Comparison of ENCODE assay signal across 24 cellular contexts in the genomic region with DNA sequence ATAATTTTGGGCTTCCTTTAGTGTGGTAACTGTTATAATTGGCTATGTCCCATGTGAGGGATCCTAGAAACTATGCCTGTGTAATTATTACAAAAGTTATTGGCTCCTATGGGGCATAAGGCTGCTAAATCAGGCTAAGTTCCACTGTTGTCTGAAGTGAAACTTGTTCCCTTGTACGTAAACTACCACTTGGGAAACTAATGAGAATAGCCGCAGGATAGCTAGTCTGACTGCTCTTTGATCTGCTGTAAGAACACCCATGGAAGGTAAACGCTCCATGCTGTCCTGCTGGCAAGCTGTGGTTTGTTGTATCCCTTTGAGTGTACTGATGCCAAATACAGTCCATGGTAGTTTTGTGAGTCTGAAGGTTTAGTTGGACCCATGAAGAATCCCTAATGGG. TPM values are rescaled to one million over a fixed set of nuclear protein-coding genes. Genes with fewer than 3 reads are reported as not detected.
DNase-seq lines count a peak whose midpoint lies in the region; ATAC-seq, FAIRE-seq and TF ChIP-seq lines count a peak whose summit lies in the region.
"Had no signal": no experiment of that assay in that cellular context is flagged by ENCODE, and none has a peak within 500 bp of the region (broad histone marks: within the 10 kb centered on the region; RNA-seq: fewer than 3 reads in every experiment).

No MANE protein-coding gene starts in this region.

- TF ChIP-seq RAD21 in liver (IDR thresholded peaks at IDR 0.05) = peak in 1 of 2 donors; percentile 29

- no peaks in the 10 kb centered on the region for H3K27me3 ChIP-seq in endothelial cell of umbilical vein (ENCODE audit: control insufficient read depth in 2 of 2, insufficient read depth in 2 of 2, low read length in 2 of 2)
- no peaks in the 10 kb centered on the region for H3K27me3 ChIP-seq in keratinocyte (ENCODE audit: control insufficient read depth, extremely low read depth, insufficient read depth, low read length)
- H3K27me3 ChIP-seq in liver (ENCODE audit: control insufficient read depth in 4 of 4, insufficient read depth in 4 of 4, low read length in 3 of 4) = no peaks in the 10 kb centered on the region
- H3K27me3 ChIP-seq in psoas muscle (ENCODE audit: insufficient read depth in 3 of 3, low read length in 2 of 3) = peaks cover 0 to under 1% (median 0%) of the 10 kb centered on the region in 3 donors

- no peak for TF ChIP-seq POLR2A in endothelial cell of umbilical vein (IDR thresholded peaks at IDR 0.05; ENCODE audit: low read depth, low read length)

- no peak overlapping the region for H2AFZ ChIP-seq in endothelial cell of umbilical vein (ENCODE audit: low read depth, low read length)
- peak overlapping the region; percentile 12 for H2AFZ ChIP-seq in keratinocyte (ENCODE audit: control insufficient read depth, low read length)

- H3K9me1 ChIP-seq in endothelial cell of umbilical vein (replicated peaks; ENCODE audit: control insufficient read depth, extremely low read depth, insufficient read depth, low read length) (no peaks in the 10 kb centered on the region), keratinocyte (ENCODE audit: control insufficient read depth, extremely low read depth, insufficient read depth, low read length) (no peaks in the 10 kb centered on the region)

- no peak for TF ChIP-seq CTCF in endothelial cell of umbilical vein (IDR thresholded peaks at IDR 0.05; ENCODE audit: extremely low read depth in 1 of 2, insufficient read depth in 1 of 2, low read depth in 1 of 2, low read length in 2 of 2)
- no peak for TF ChIP-seq CTCF in keratinocyte (optimal IDR thresholded peaks at IDR 0.05 in 1 of 3, IDR thresholded peaks at IDR 0.05 in 1 of 3, conservative IDR thresholded peaks at IDR 0.05 in 1 of 3; ENCODE audit: extremely low read depth in 1 of 3, insufficient read depth in 2 of 3, low read length in 3 of 3)
- no peak for TF ChIP-seq CTCF in liver (IDR thresholded peaks at IDR 0.05; ENCODE audit: low read depth, low read length, missing input control)
- TF ChIP-seq CTCF in activated CD8-positive, alpha-beta T cell treated with anti-CD3 and anti-CD28 coated beads for 36 hours (IDR thresholded peaks at IDR 0.05) = no peak
- TF ChIP-seq CTCF in psoas muscle (IDR thresholded peaks at IDR 0.05) = no peak

- H3K9ac ChIP-seq in endothelial cell of umbilical vein (replicated peaks; ENCODE audit: extremely low read depth, insufficient read depth, low read length) = no peak overlapping the region
- no peak overlapping the region for H3K9ac ChIP-seq in keratinocyte (ENCODE audit: control insufficient read depth, extremely low read depth, insufficient read depth, low read length)
- no peak overlapping the region for H3K9ac ChIP-seq in liver (ENCODE audit: low read depth in 1 of 2, low read length in 2 of 2)

- no peaks in the 10 kb centered on the region for H3K4me1 Mint-ChIP-seq in activated CD8-positive, alpha-beta T cell treated with anti-CD3 and anti-CD28 coated beads for 36 hours (ENCODE audit: low read depth)

- CTCF ChIA-PET in endothelial cell of umbilical vein (lab: Charles Lee) = no interaction called here
- CTCF ChIA-PET in activated CD8-positive, alpha-beta T cell treated with anti-CD3 and anti-CD28 coated beads for 36 hours (lab: Charles Lee) = no interaction called here

- H3K4me3 ChIP-seq in endothelial cell of umbilical vein (replicated peaks in 1 of 3; ENCODE audit: insufficient read depth in 1 of 3, low read depth in 1 of 3, low read length in 3 of 3) = no peak overlapping the region
- H3K4me3 ChIP-seq in keratinocyte (ENCODE audit: control insufficient read depth in 2 of 3, extremely low read depth in 1 of 3, insufficient read depth in 2 of 3, low read depth in 1 of 3, low read length in 3 of 3) = no peak overlapping the region
- no peak overlapping the region for H3K4me3 ChIP-seq in liver (ENCODE audit: low read depth in 1 of 3, low read length in 3 of 3)
- no peak overlapping the region for H3K4me3 ChIP-seq in psoas muscle

- H3K36me3 ChIP-seq in endothelial cell of umbilical vein (ENCODE audit: control insufficient read depth in 2 of 2, extremely low read depth in 1 of 2, insufficient read depth in 2 of 2, low read length in 2 of 2) (no peaks in the 10 kb centered on the region), keratinocyte (ENCODE audit: control insufficient read depth in 2 of 2, extremely low read depth in 1 of 2, insufficient read depth in 2 of 2, low read length in 2 of 2) (no peaks in the 10 kb centered on the region), liver (ENCODE audit: control insufficient read depth in 4 of 4, insufficient read depth in 3 of 4, low read depth in 1 of 4, low read length in 3 of 4) (no peaks in the 10 kb centered on the region), psoas muscle (ENCODE audit: insufficient read depth in 1 of 2, low read depth in 1 of 2) (no peaks in the 10 kb centered on the region)

- DNase-seq in endothelial cell of umbilical vein (ENCODE audit: low read depth, low spot score) (no peak), keratinocyte (ENCODE audit: low read depth, low spot score) (no peak), DMS114 treated with DMSO at 0.1 percent for 48 hours (lab: John Stamatoyannopoulos, UW; ENCODE audit: unreplicated experiment) (no peak), psoas muscle (no peak)
- DNase-seq in activated CD8-positive, alpha-beta T cell treated with anti-CD3 and anti-CD28 coated beads for 36 hours = no peak
- no peak for DNase-seq in effector CD4-positive, alpha-beta T cell
- DNase-seq: AML-193; Caco-2; CD4-positive, alpha-beta T cell; DMS153; DMS79; GDM1; GOT3; H7; HFFc6 had no signal

- FAIRE-seq in endothelial cell of umbilical vein (lab: Jason Lieb, UNC) (peak; percentile 75), keratinocyte (lab: Jason Lieb, UNC) (no peak)
- FAIRE-seq: A204.1, D721Med, GM12892, GM18507, HTR-8/SVneo had no signal

- no peaks in the 10 kb centered on the region for H4K20me1 ChIP-seq in endothelial cell of umbilical vein (replicated peaks; ENCODE audit: control insufficient read depth, extremely low read depth, insufficient read depth, low read length)
- H4K20me1 ChIP-seq in keratinocyte (ENCODE audit: control insufficient read depth, extremely low read depth, insufficient read depth, low read length) = no peaks in the 10 kb centered on the region

- H3K79me2 ChIP-seq in endothelial cell of umbilical vein (ENCODE audit: control insufficient read depth, insufficient read depth, low read length) (no peaks in the 10 kb centered on the region), keratinocyte (ENCODE audit: control insufficient read depth, insufficient read depth, low read length) (no peaks in the 10 kb centered on the region)

- H3K27me3 Mint-ChIP-seq in activated CD8-positive, alpha-beta T cell treated with anti-CD3 and anti-CD28 coated beads for 36 hours = peaks cover 4% of the 10 kb centered on the region
- H3K27me3 Mint-ChIP-seq: CD4-positive, alpha-beta T cell had no signal

- ATAC-seq in activated CD8-positive, alpha-beta T cell treated with anti-CD3 and anti-CD28 coated beads for 36 hours = no peak
- ATAC-seq in psoas muscle = no peak
- ATAC-seq: HCT116 had no signal

- H3K27ac ChIP-seq in endothelial cell of umbilical vein (ENCODE audit: insufficient read depth, low read depth, low read length) (no peak overlapping the region), keratinocyte (ENCODE audit: control insufficient read depth, insufficient read depth, low read length) (no peak overlapping the region), liver (ENCODE audit: low read depth in 1 of 2, low read length in 2 of 2) (no peak overlapping the region), psoas muscle (no peak overlapping the region)
- H3K27ac ChIP-seq: C4-2B had no signal

- BruUV-seq in endothelial cell of umbilical vein (replicated peaks; lab: Mats Ljungman, UMichigan) = no TSS peak

- no peaks in the 10 kb centered on the region for H3K36me3 Mint-ChIP-seq in activated CD8-positive, alpha-beta T cell treated with anti-CD3 and anti-CD28 coated beads for 36 hours (ENCODE audit: low read depth)
- H3K36me3 Mint-ChIP-seq: IgD-negative memory B cell had no signal

- no peak overlapping the region for H3K4me3 Mint-ChIP-seq in activated CD8-positive, alpha-beta T cell treated with anti-CD3 and anti-CD28 coated beads for 36 hours
- H3K4me3 Mint-ChIP-seq: CD4-positive, alpha-beta T cell; HFFc6; IgD-negative memory B cell had no signal

- H3K9me3 ChIP-seq in endothelial cell of umbilical vein (replicated peaks; ENCODE audit: control insufficient read depth, insufficient read depth, low read length) (no peaks in the 10 kb centered on the region), keratinocyte (ENCODE audit: control insufficient read depth, low read depth, low read length) (no peaks in the 10 kb centered on the region), liver (ENCODE audit: control insufficient read depth in 4 of 4, low read length in 3 of 4) (no peaks in the 10 kb centered on the region), psoas muscle (no peaks in the 10 kb centered on the region)
- H3K9me3 ChIP-seq: Caco-2 had no signal

- intact Hi-C loops in endothelial cell of umbilical vein (cut with micrococcal nuclease) (no loop called here), psoas muscle (cut with DNase I) (no loop called here)
- intact Hi-C loops in activated CD8-positive, alpha-beta T cell treated with anti-CD3 and anti-CD28 coated beads for 36 hours (cut with micrococcal nuclease) = no loop called here

- H3K9me3 Mint-ChIP-seq in activated CD8-positive, alpha-beta T cell treated with anti-CD3 and anti-CD28 coated beads for 36 hours = no peaks in the 10 kb centered on the region
- H3K9me3 Mint-ChIP-seq: CD4-positive, alpha-beta T cell; HFFc6 had no signal

- H3K4me2 ChIP-seq in endothelial cell of umbilical vein (ENCODE audit: insufficient read depth, low read length) = no peak overlapping the region
- H3K4me2 ChIP-seq in keratinocyte (ENCODE audit: control insufficient read depth, extremely low read depth, insufficient read depth, low read depth, low read length) = peak overlapping the region; percentile 27

- dilution Hi-C loops in endothelial cell of umbilical vein (cut with MboI; ENCODE audit: extremely low pct_ligation_motif_present, low sequenced_read_pairs) (no loop called here), keratinocyte (cut with MboI; ENCODE audit: extremely low pct_ligation_motif_present, low sequenced_read_pairs) (no loop called here)

- H3K4me1 ChIP-seq in endothelial cell of umbilical vein (ENCODE audit: control insufficient read depth, extremely low read depth, insufficient read depth, low read length) (no peaks in the 10 kb centered on the region), keratinocyte (ENCODE audit: control insufficient read depth, extremely low read depth, insufficient read depth, low read length) (peaks cover 16% of the 10 kb centered on the region), liver (ENCODE audit: control insufficient read depth in 4 of 4, insufficient read depth in 4 of 4, low read length in 3 of 4) (peaks cover 0 to 3% (median 0%) of the 10 kb centered on the region in 4 donors), psoas muscle (no peaks in the 10 kb centered on the region)

- H3K27ac Mint-ChIP-seq in activated CD8-positive, alpha-beta T cell treated with anti-CD3 and anti-CD28 coated beads for 36 hours = no peak overlapping the region
- H3K27ac Mint-ChIP-seq: CD4-positive, alpha-beta T cell; HFFc6; IgD-negative memory B cell had no signal

- WGBS in liver = 31% methylated on average over 3 of the region's 3 CpGs
- 48 to 74% (median 65%) methylated on average over 3 of the region's 3 CpGs for WGBS in psoas muscle, 3 donors

- POLR2A ChIA-PET in endothelial cell of umbilical vein (lab: Charles Lee) = no interaction called here
- POLR2A ChIA-PET in activated CD8-positive, alpha-beta T cell treated with anti-CD3 and anti-CD28 coated beads for 36 hours (lab: Charles Lee) = no interaction called here

RNA-seq across cellular contexts. Expression of a gene that starts 9.3 kb away (rescaled TPM):
- total RNA-seq in endothelial cell of umbilical vein = 18.1 and 23.5 TPM in 2 replicates
- 8.7 and 12.6 TPM in 2 replicates for polyA plus RNA-seq in endothelial cell of umbilical vein
- 17.3 and 17.7 TPM in 2 replicates for polyA plus RNA-seq in endothelial cell of umbilical vein (2011; cell fraction: cytosol; rRNA removed)
- polyA plus RNA-seq in endothelial cell of umbilical vein (2011; cell fraction: nucleus; rRNA removed) = 17.5 and 22.0 TPM in 2 replicates
- 13.2 and 14.9 TPM in 2 replicates for polyA plus RNA-seq in endothelial cell of umbilical vein (2012)
- 31.7 and 37.5 TPM in 2 replicates for polyA minus RNA-seq in endothelial cell of umbilical vein
- polyA minus RNA-seq in endothelial cell of umbilical vein (2011; cell fraction: cytosol; rRNA and poly(A)+ RNA removed) = 0.41 TPM
- polyA minus RNA-seq in endothelial cell of umbilical vein (2011; cell fraction: nucleus; rRNA and poly(A)+ RNA removed) = 10.8 and 14.8 TPM in 2 replicates
- polyA plus RNA-seq in keratinocyte = 49.4 to 69.7 TPM (median 63.2 TPM) in 3 replicates
- polyA plus RNA-seq in keratinocyte (2011; ENCODE audit: low read depth) = 37.8 TPM
- 50.1 and 74.1 TPM in 2 replicates for polyA plus RNA-seq in keratinocyte (2011; cell fraction: cytosol; rRNA removed)
- polyA plus RNA-seq in keratinocyte (2011; cell fraction: nucleus; rRNA removed) = 49.4 and 56.3 TPM in 2 replicates
- polyA plus RNA-seq in keratinocyte (2012; ENCODE audit: low replicate concordance) = 40.7 and 57.5 TPM in 2 replicates
- polyA minus RNA-seq in keratinocyte = 24.3 to 113 TPM (median 89.0 TPM) in 3 replicates
- polyA minus RNA-seq in keratinocyte (2011; cell fraction: cytosol; rRNA and poly(A)+ RNA removed) = 54.1 TPM
- polyA minus RNA-seq in keratinocyte (2011; cell fraction: nucleus; rRNA and poly(A)+ RNA removed) = 32.5 and 63.0 TPM in 2 replicates
- 10 to 100 TPM; 41.0 to 94.2 TPM for total RNA-seq in liver
- polyA plus RNA-seq in liver = 10 to 100 TPM; 64.8 to 85.8 TPM
- total RNA-seq in activated CD8-positive, alpha-beta T cell treated with anti-CD3 and anti-CD28 coated beads for 36 hours = 1 to 10 TPM in 1 of 2 experiments, under 1 TPM in 1; 0.60 to 1.9 TPM
- total RNA-seq in psoas muscle = 100 to 1,000 TPM in 1 of 4 donors, 10 to 100 TPM in 2, 1 to 10 TPM in 1; 9.7 to 115 (median 31.4) TPM
- 10 to 100 TPM; 12.3 to 67.8 (median 20.5) TPM for polyA plus RNA-seq in psoas muscle
- total RNA-seq: CD4-positive, alpha-beta T cell had no signal
- polyA plus RNA-seq: IgD-negative memory B cell had no signal
